In genomic region chr2:17754773-17755425, GRCh38 we compare ENCODE assay signal across 8 cellular contexts. TPM values are rescaled to one million over a fixed set of nuclear protein-coding genes. Genes with fewer than 3 reads are reported as not detected.
DNase-seq lines count a peak whose midpoint lies in the region; ATAC-seq and TF ChIP-seq lines count a peak whose summit lies in the region.

No MANE protein-coding gene starts in this region.

- no peak for TF ChIP-seq CTCF in DND-41 (IDR thresholded peaks at IDR 0.05; ENCODE audit: borderline replicate concordance, extremely low read depth, low read length, poor library complexity, severe bottlenecking)
- no peak for TF ChIP-seq CTCF in Loucy (conservative IDR thresholded peaks at IDR 0.05; ENCODE audit: low read length)
- TF ChIP-seq CTCF in breast epithelium (IDR thresholded peaks at IDR 0.05) = no peak

- H4K20me1 ChIP-seq in DND-41 (ENCODE audit: insufficient read depth, low read length) (peaks cover 7% of the 10 kb centered on the region; the same call in 1 of the 2 replicates), Loucy (ENCODE audit: insufficient read depth, low read length, poor library complexity, severe bottlenecking) (peaks cover 48% of the 10 kb centered on the region)

- DNase-seq in DND-41 (no peak), breast epithelium (ENCODE audit: low spot score in 2 of 2) (no peak), SKM-1 (lab: John Stamatoyannopoulos, UW; ENCODE audit: unreplicated experiment) (no peak), CD1c-positive myeloid dendritic cell (ENCODE audit: extremely low spot score) (no peak)
- DNase-seq in central memory CD4-positive, alpha-beta T cell = no peak

- H3K27ac ChIP-seq in DND-41 (ENCODE audit: low read length) (peak overlapping the region; percentile 98), breast epithelium (no peak overlapping the region), muscle layer of duodenum (ENCODE audit: low read length) (peak overlapping the region; percentile 87)

- H3K4me1 ChIP-seq in DND-41 (ENCODE audit: insufficient read depth, low read length) = peaks cover 58% of the 10 kb centered on the region
- H3K4me1 ChIP-seq in Loucy (ENCODE audit: insufficient read depth, low read length, poor library complexity, severe bottlenecking) = peaks cover 64% of the 10 kb centered on the region
- H3K4me1 ChIP-seq in breast epithelium = peaks cover 0 to 15% of the 10 kb centered on the region in 2 donors
- H3K4me1 ChIP-seq in muscle layer of duodenum (ENCODE audit: control insufficient read depth in 1 of 2, insufficient read depth in 2 of 2, low read length in 2 of 2) = peaks cover 0 to 16% of the 10 kb centered on the region in 2 donors

- H3K9ac ChIP-seq in DND-41 (ENCODE audit: low read depth, low read length) (peak overlapping the region; percentile 99), Loucy (ENCODE audit: low read depth, low read length, poor library complexity, severe bottlenecking) (peak overlapping the region; percentile 96)

- no peak for TF ChIP-seq POLR2A in breast epithelium (IDR thresholded peaks at IDR 0.05)

- H3K36me3 ChIP-seq in DND-41 (ENCODE audit: insufficient read depth, low read length) (peaks cover 14% of the 10 kb centered on the region; the same call in 1 of the 2 replicates), Loucy (ENCODE audit: insufficient read depth, low read length) (no peaks in the 10 kb centered on the region), breast epithelium (no peaks in the 10 kb centered on the region), muscle layer of duodenum (ENCODE audit: control insufficient read depth in 1 of 2, insufficient read depth in 2 of 2, low read length in 2 of 2) (no peaks in the 10 kb centered on the region)

- intact Hi-C loops in breast epithelium (cut with DNase I; ENCODE audit: low total_unique reads) = no loop called here

- H3K4me2 ChIP-seq in DND-41 (ENCODE audit: insufficient read depth, low read length) (peak overlapping the region; percentile 86), Loucy (ENCODE audit: low read depth, low read length, poor library complexity, severe bottlenecking) (peak overlapping the region; percentile 94)

- no peak for ATAC-seq in DND-41 (ENCODE audit: insufficient read depth, low read depth)
- ATAC-seq in HG03378 (IDR thresholded peaks at IDR 0.05; ENCODE audit: unreplicated experiment) = no peak

- no peaks in the 10 kb centered on the region for H3F3A ChIP-seq in Loucy (ENCODE audit: low read depth)

- no peaks in the 10 kb centered on the region for H3K9me3 ChIP-seq in DND-41 (ENCODE audit: insufficient read depth, low read length, severe bottlenecking)
- no peaks in the 10 kb centered on the region for H3K9me3 ChIP-seq in Loucy (ENCODE audit: insufficient read depth, low read depth, low read length)
- H3K9me3 ChIP-seq in breast epithelium = no peaks in the 10 kb centered on the region
- no peaks in the 10 kb centered on the region for H3K9me3 ChIP-seq in muscle layer of duodenum (ENCODE audit: control insufficient read depth in 1 of 2, low read length in 2 of 2)

- H3K27me3 ChIP-seq in DND-41 (ENCODE audit: insufficient read depth, low read length, poor library complexity) (no peaks in the 10 kb centered on the region), Loucy (ENCODE audit: insufficient read depth, low read length, poor library complexity, severe bottlenecking) (no peaks in the 10 kb centered on the region), breast epithelium (no peaks in the 10 kb centered on the region), muscle layer of duodenum (ENCODE audit: low read depth, low read length) (no peaks in the 10 kb centered on the region)

- H2AFZ ChIP-seq in DND-41 (ENCODE audit: low read depth, low read length) (peak overlapping the region; percentile 94), Loucy (ENCODE audit: low read length) (peak overlapping the region; percentile 85)

- peaks cover 96% of the 10 kb centered on the region for H3K79me2 ChIP-seq in DND-41 (ENCODE audit: insufficient read depth, low read length)
- peaks cover 89% of the 10 kb centered on the region for H3K79me2 ChIP-seq in Loucy (ENCODE audit: insufficient read depth, low read length)

- H3K9me2 ChIP-seq in Loucy (replicated peaks; ENCODE audit: low read depth, low read length) = no peaks in the 10 kb centered on the region

- H3K4me3 ChIP-seq in DND-41 (ENCODE audit: low read depth in 1 of 2, low read length in 2 of 2) (peak overlapping the region; percentile 97 to 100), Loucy (ENCODE audit: low read length, poor library complexity, severe bottlenecking) (peak overlapping the region; percentile 98), breast epithelium (peak overlapping the region; percentile 83 to 98 (median 89)), muscle layer of duodenum (ENCODE audit: low read depth in 1 of 2, low read length in 2 of 2) (peak overlapping the region; percentile 60 to 92)

RNA-seq across cellular contexts. Expression of gene GEN1, which starts 1.0 kb away (rescaled TPM):
- total RNA-seq in breast epithelium = 10 to 100 TPM in 1 of 3 donors, 1 to 10 TPM in 2; 3.6 to 12.7 (median 6.7) TPM

RNA-seq across cellular contexts. Expression of gene SMC6, which starts 1.3 kb away (rescaled TPM):
- total RNA-seq in breast epithelium = 10 to 100 TPM; 17.0 to 23.4 (median 18.7) TPM

Comparison
In these comparisons a context has a peak if more than half of its experiments do, and no peak if none do; other contexts are left out.
1. H3K27ac ChIP-seq: peak in DND-41 (single experiment) and muscle layer of duodenum (single experiment); none in breast epithelium (0 of 2).
2. Peak in every context shown above with its lines, with median percentiles within 50 percentile points of each other: H3K4me3 ChIP-seq.